Comparison of ENCODE assay signal across 11 cellular contexts in genomic region chr3:169836058-169836941, GRCh38. TPM values are rescaled to one million over a fixed set of nuclear protein-coding genes. Genes with fewer than 3 reads are reported as not detected.
DNase-seq lines count a peak whose midpoint lies in the region; ATAC-seq and FAIRE-seq lines count a peak whose summit lies in the region.
"Had no signal": no experiment of that assay in that cellular context is flagged by ENCODE, and none has a peak within 500 bp of the region (broad histone marks: within the 10 kb centered on the region; RNA-seq: fewer than 3 reads in every experiment).

No MANE protein-coding gene starts in this region.

- POLR2A ChIA-PET in T-cell (lab: Charles Lee), result no interaction called here

- no peaks in the 10 kb centered on the region for H3K36me3 ChIP-seq in HAP-1 (replicated peaks)
- no peaks in the 10 kb centered on the region for H3K36me3 ChIP-seq in HUES64 (ENCODE audit: insufficient read depth, low read length)

- no peak overlapping the region for H3K4me3 Mint-ChIP-seq in T-helper 17 cell
- H3K4me3 Mint-ChIP-seq in T-cell, result no peak overlapping the region

- intact Hi-C loops in left colon (cut with DNase I, micrococcal nuclease), result no loop called here

- no peak overlapping the region for H3K27ac ChIP-seq in HUES64 (ENCODE audit: low read depth, low read length)

- ATAC-seq in GM18519 (IDR thresholded peaks at IDR 0.05; ENCODE audit: low FRiP score, unreplicated experiment) (peak; percentile 76), left colon (peak; percentile 8), T-helper 17 cell (no peak), T-cell (replicated peaks in 1 of 4) (no peak)

- H3K27me3 ChIP-seq in HAP-1 (ENCODE audit: low read depth), result no peaks in the 10 kb centered on the region
- H3K27me3 ChIP-seq in HUES64 (ENCODE audit: insufficient read depth, low read length), result no peaks in the 10 kb centered on the region

- peaks cover 42% of the 10 kb centered on the region for H3K4me1 ChIP-seq in HAP-1
- no peaks in the 10 kb centered on the region for H3K4me1 ChIP-seq in HUES64 (ENCODE audit: insufficient read depth, low read length)

- CTCF ChIA-PET in T-cell (lab: Charles Lee), result no interaction called here

- H3K9ac ChIP-seq in HUES64 (ENCODE audit: low read depth, low read length), result peak overlapping the region; percentile 11; the same call in 1 of the 2 replicates

- H3K36me3 Mint-ChIP-seq in T-helper 17 cell (ENCODE audit: low read depth), result peaks cover 5% of the 10 kb centered on the region
- H3K36me3 Mint-ChIP-seq in T-cell, result no peaks in the 10 kb centered on the region

- in situ Hi-C loops in HAP-1 (cut with MboI; ENCODE audit: low sequenced_read_pairs), result no loop called here

- peaks cover 32% of the 10 kb centered on the region for H3K27me3 Mint-ChIP-seq in T-helper 17 cell
- H3K27me3 Mint-ChIP-seq in T-cell, result peaks cover 12 to 13% of the 10 kb centered on the region in 2 donors

- H3K9me3 ChIP-seq in HAP-1 (no peaks in the 10 kb centered on the region), HUES64 (ENCODE audit: insufficient read depth, low read depth, low read length) (no peaks in the 10 kb centered on the region), T-helper 17 cell (ENCODE audit: control insufficient read depth, low read length, poor library complexity, severe bottlenecking) (no peaks in the 10 kb centered on the region)

- 67% methylated on average over 5 of the region's 5 CpGs for WGBS in HUES64

- DNase-seq in HAP-1 (ENCODE audit: low spot score in 2 of 2), result peak; percentile 75 to 85
- DNase-seq in left colon, result no peak
- no peak for DNase-seq in T-helper 17 cell
- no peak for DNase-seq in T-cell
- no peak for DNase-seq in NCI-H2029 (lab: John Stamatoyannopoulos, UW)
- no peak for DNase-seq in urothelium cell line (ENCODE audit: low spot score)
- DNase-seq: activated naive CD4-positive, alpha-beta T cell treated with Interleukin-2 at 50 U/mL for 16 hours; hypothalamus had no signal

- no peak for FAIRE-seq in urothelium cell line (lab: Jason Lieb, UNC)
- FAIRE-seq: RCC 7860 had no signal

- H3K9me3 Mint-ChIP-seq in T-cell, result no peaks in the 10 kb centered on the region

- H3K4me3 ChIP-seq in HAP-1, result no peak overlapping the region
- H3K4me3 ChIP-seq in HUES64 (ENCODE audit: low read length), result no peak overlapping the region

- no peak overlapping the region for H3K27ac Mint-ChIP-seq in T-helper 17 cell
- H3K27ac Mint-ChIP-seq in T-cell, result peak overlapping the region in 1 of 2 donors; percentile 10

- peaks cover 2% of the 10 kb centered on the region for H3K4me1 Mint-ChIP-seq in T-helper 17 cell
- peaks cover 0 to 2% (median 0%) of the 10 kb centered on the region in 3 donors for H3K4me1 Mint-ChIP-seq in T-cell

RNA-seq across cellular contexts. Expression of gene LRRC34, which starts 23.6 kb away (rescaled TPM):
- polyA plus RNA-seq in HUES64 (2013, experiment 1 of 2), result 2.9 TPM
- polyA plus RNA-seq in HUES64 (2013, experiment 2 of 2), result 4.6 TPM
- total RNA-seq in left colon, result under 1 TPM; 0.24 to 0.39 TPM
- total RNA-seq in T-helper 17 cell, result under 1 TPM; 0.77 to 0.78 TPM
- 1 to 10 TPM in 1 of 5 donors, under 1 TPM in 4; 0.28 to 1.6 (median 0.92) TPM for total RNA-seq in T-cell

RNA-seq across cellular contexts. Expression of gene LRRIQ4, which starts 23.6 kb away (rescaled TPM):
- polyA plus RNA-seq in HUES64 (2013, experiment 1 of 2), result not detected
- not detected for polyA plus RNA-seq in HUES64 (2013, experiment 2 of 2)
- total RNA-seq in left colon, result under 1 TPM in 1 of 2 donors, not detected in 1; 0.22 TPM
- not detected for total RNA-seq in T-helper 17 cell
- total RNA-seq in T-cell, result not detected

RNA-seq across cellular contexts. Expression of gene LRRC31, which starts 33.4 kb away (rescaled TPM):
- not detected for polyA plus RNA-seq in HUES64 (2013, experiment 1 of 2)
- polyA plus RNA-seq in HUES64 (2013, experiment 2 of 2), result not detected
- 10 to 100 TPM; 38.5 to 62.9 TPM for total RNA-seq in left colon
- total RNA-seq in T-helper 17 cell, result not detected
- total RNA-seq in T-cell, result not detected

Comparison
In these comparisons a context has a peak if more than half of its experiments do, and no peak if none do; other contexts are left out.
1. ATAC-seq: peak in GM18519 (single experiment) and left colon (single experiment); none in T-helper 17 cell (single experiment) and T-cell (0 of 4).
2. DNase-seq: peak in HAP-1 (2 of 2); none in left colon (0 of 2), T-helper 17 cell (0 of 3), T-cell (0 of 34), NCI-H2029 (single experiment) and urothelium cell line (single experiment).
3. RNA of gene LRRC31, which starts 33.4 kb away (total RNA-seq): 38.5 to 62.9 TPM in left colon; not detected in T-helper 17 cell and not detected in T-cell; every median in the first group is over 10 times any median in the second.